Comparison of ENCODE assay signal across 8 cellular contexts in genomic region chr3:3196148-3196861, GRCh38. TPM values are rescaled to one million over a fixed set of nuclear protein-coding genes. Genes with fewer than 3 reads are reported as not detected.
A peak's percentile ranks its signal among the peaks of the same experiment; 100 is the strongest.
DNase-seq lines count a peak whose midpoint lies in the region; ATAC-seq, FAIRE-seq and TF ChIP-seq lines count a peak whose summit lies in the region.
"Had no signal": no experiment of that assay in that cellular context is flagged by ENCODE, and none has a peak within 500 bp of the region (broad histone marks: within the 10 kb centered on the region; RNA-seq: fewer than 3 reads in every experiment).

No MANE protein-coding gene starts in this region.

- no peak overlapping the region for H3K27ac ChIP-seq in astrocyte (ENCODE audit: low read depth, low read length)
- H3K27ac ChIP-seq in sigmoid colon: no peak overlapping the region

- intact Hi-C loops in sigmoid colon (cut with DNase I): no loop called here

- no peaks in the 10 kb centered on the region for H4K20me1 ChIP-seq in astrocyte (ENCODE audit: insufficient read depth, low read length)

- H3K27me3 ChIP-seq in astrocyte (ENCODE audit: insufficient read depth, low read length) (peaks cover 5% of the 10 kb centered on the region), sigmoid colon (no peaks in the 10 kb centered on the region)

- no peak for FAIRE-seq in astrocyte (lab: Jason Lieb, UNC)

- H3K36me3 ChIP-seq in astrocyte (ENCODE audit: insufficient read depth, low read length): no peaks in the 10 kb centered on the region
- H3K36me3 ChIP-seq in sigmoid colon: no peaks in the 10 kb centered on the region

- H3K79me2 ChIP-seq in astrocyte (ENCODE audit: insufficient read depth, low read length): no peaks in the 10 kb centered on the region

- H3K27me3 Mint-ChIP-seq in astrocyte (ENCODE audit: low read depth, unreplicated experiment): peaks cover 22% of the 10 kb centered on the region
- H3K27me3 Mint-ChIP-seq: activated naive CD8-positive, alpha-beta T cell had no signal

- peak; percentile 60 for TF ChIP-seq CTCF in astrocyte (IDR thresholded peaks at IDR 0.05; ENCODE audit: insufficient read depth, low read depth, low read length)
- no peak for TF ChIP-seq CTCF in sigmoid colon (IDR thresholded peaks at IDR 0.05)

- no peak overlapping the region for H2AFZ ChIP-seq in astrocyte (ENCODE audit: low read depth, low read length)

- H3K36me3 Mint-ChIP-seq in astrocyte (ENCODE audit: low read depth, unreplicated experiment): no peaks in the 10 kb centered on the region
- H3K36me3 Mint-ChIP-seq: activated naive CD8-positive, alpha-beta T cell had no signal

- no peak overlapping the region for H3K9ac ChIP-seq in astrocyte (ENCODE audit: low read length)

- H3K4me1 ChIP-seq in astrocyte (ENCODE audit: insufficient read depth, low read length): no peaks in the 10 kb centered on the region
- H3K4me1 ChIP-seq in sigmoid colon: no peaks in the 10 kb centered on the region

- no peak overlapping the region for H3K27ac Mint-ChIP-seq in astrocyte (ENCODE audit: unreplicated experiment)
- H3K27ac Mint-ChIP-seq: activated naive CD8-positive, alpha-beta T cell had no signal

- no peak overlapping the region for H3K4me2 ChIP-seq in astrocyte (ENCODE audit: low read length)

- WGBS in sigmoid colon, 2 donors: 44 to 52% methylated on average over 6 of the region's 6 CpGs

- H3K4me3 ChIP-seq in astrocyte (ENCODE audit: insufficient read depth, low read depth, low read length): no peak overlapping the region
- no peak overlapping the region for H3K4me3 ChIP-seq in sigmoid colon

- peaks cover 8% of the 10 kb centered on the region for H3K4me1 Mint-ChIP-seq in astrocyte (ENCODE audit: low read depth, unreplicated experiment)

- DNase-seq in ELF-1 (ENCODE audit: low read depth, low spot score) (peak; percentile 21), astrocyte (ENCODE audit: low read depth) (no peak), myocyte (ENCODE audit: low read depth) (peak; percentile 15), sigmoid colon (no peak)
- DNase-seq in central memory CD4-positive, alpha-beta T cell: no peak
- no peak for DNase-seq in effector CD8-positive, alpha-beta T cell (lab: John Stamatoyannopoulos, UW)

- TF ChIP-seq POLR2A in sigmoid colon (IDR thresholded peaks at IDR 0.05): no peak

- no peaks in the 10 kb centered on the region for H3K9me3 Mint-ChIP-seq in astrocyte (ENCODE audit: unreplicated experiment)

- no peak overlapping the region for H3K4me3 Mint-ChIP-seq in astrocyte (ENCODE audit: unreplicated experiment)
- H3K4me3 Mint-ChIP-seq: activated naive CD8-positive, alpha-beta T cell had no signal

- H3K9me3 ChIP-seq in astrocyte (ENCODE audit: insufficient read depth, low read depth, low read length) (no peaks in the 10 kb centered on the region), sigmoid colon (no peaks in the 10 kb centered on the region)

- peak; percentile 37 for ATAC-seq in HG03520 (IDR thresholded peaks at IDR 0.05; ENCODE audit: unreplicated experiment)

- TF ChIP-seq EP300 in sigmoid colon (IDR thresholded peaks at IDR 0.05): no peak

RNA-seq across cellular contexts. Expression of gene CRBN, which starts 16.8 kb away (rescaled TPM):
- total RNA-seq in astrocyte (26.1 and 28.2 TPM in 2 replicates), myocyte (43.8 and 79.0 TPM in 2 replicates), sigmoid colon (100 to 1,000 TPM in 3 of 4 donors, 10 to 100 TPM in 1; 61.9 to 271 (median 157) TPM)
- polyA plus RNA-seq in myocyte (2012): 16.9 TPM
- 10 to 100 TPM; 24.6 to 34.8 (median 29.6) TPM for polyA plus RNA-seq in sigmoid colon

Comparison
In these comparisons a context has a peak if more than half of its experiments do, and no peak if none do; other contexts are left out.
1. DNase-seq: peak in ELF-1 (single experiment) and myocyte (single experiment); none in astrocyte (single experiment), central memory CD4-positive, alpha-beta T cell (single experiment), effector CD8-positive, alpha-beta T cell (single experiment) and sigmoid colon (single experiment).